Comparison of ENCODE assay signal across 8 cellular contexts in genomic region chr22:39471421-39472141, GRCh38. TPM values are rescaled to one million over a fixed set of nuclear protein-coding genes. Genes with fewer than 3 reads are reported as not detected.
DNase-seq lines count a peak whose midpoint lies in the region; ATAC-seq and TF ChIP-seq lines count a peak whose summit lies in the region.

No MANE protein-coding gene starts in this region.

- H3K36me3 ChIP-seq in SK-N-MC (ENCODE audit: insufficient read depth, low read length) = no peaks in the 10 kb centered on the region
- H3K36me3 ChIP-seq in skeletal muscle satellite cell (ENCODE audit: insufficient read depth, low read length) = no peaks in the 10 kb centered on the region

- H3K27ac ChIP-seq in H9 (ENCODE audit: insufficient read length, low read depth, low read length) (no peak overlapping the region), SK-N-MC (0 out of 2 replicates have a peak overlapping the region, but pooled peaks have one; percentile 45)

- no peak overlapping the region for H2BK12ac ChIP-seq in H9 (ENCODE audit: insufficient read length, low read depth, low read length)

- H3K4me3 Mint-ChIP-seq in H9 = peak overlapping the region in 1 of 2 experiments; percentile 62; a peak in 2 of 5 replicates

- no peaks in the 10 kb centered on the region for H3K79me2 ChIP-seq in H9 (ENCODE audit: insufficient read depth, low read length)

- peaks cover 2% of the 10 kb centered on the region for H4K20me1 ChIP-seq in H9 (ENCODE audit: control insufficient read depth, insufficient read depth, insufficient read length)

- H3K4ac ChIP-seq in H9 (ENCODE audit: low read depth, low read length) = no peak overlapping the region

- H2BK20ac ChIP-seq in H9 (ENCODE audit: low read depth, low read length, poor library complexity, severe bottlenecking) = no peak overlapping the region

- H3K18ac ChIP-seq in H9 (ENCODE audit: insufficient read length, low read depth, low read length) = no peak overlapping the region

- H3K9ac ChIP-seq in H9 (ENCODE audit: extremely low read depth, insufficient read length, low read length) (no peak overlapping the region), SK-N-MC (ENCODE audit: insufficient read length) (no peak overlapping the region), skeletal muscle satellite cell (ENCODE audit: low read depth, low read length) (no peak overlapping the region)

- no peak overlapping the region for H2BK120ac ChIP-seq in H9 (ENCODE audit: low read depth, low read length, poor library complexity, severe bottlenecking)

- no peaks in the 10 kb centered on the region for H3K23me2 ChIP-seq in H9 (ENCODE audit: insufficient read length, low read depth, low read length, poor library complexity, severe bottlenecking)

- H4K8ac ChIP-seq in H9 (replicated peaks; ENCODE audit: insufficient read length, low read depth, low read length) = no peak overlapping the region

- H4K91ac ChIP-seq in H9 (ENCODE audit: insufficient read length, low read depth, low read length) = no peak overlapping the region

- no CpG with 5 or more reads among the region's 13 CpGs for WGBS in H9 (ENCODE audit: extremely low coverage, insufficient read length, low lambda C conversion rate)

- no peak overlapping the region for H3K23ac ChIP-seq in H9 (ENCODE audit: insufficient read length, low read depth, low read length)

- no peak overlapping the region for H3K56ac ChIP-seq in H9 (ENCODE audit: insufficient read length, low read depth, low read length)

- H2AK5ac ChIP-seq in H9 (ENCODE audit: insufficient read length, low read length) = no peak overlapping the region

- peak overlapping the region in 2 of 3 experiments; percentile 23 to 83; a peak in 2 of 7 replicates for H3K27ac Mint-ChIP-seq in H9

- H4K5ac ChIP-seq in H9 (ENCODE audit: insufficient read length, low read depth, low read length) = no peak overlapping the region

- DNase-seq in H9 (no peak), SK-N-MC (ENCODE audit: low read depth, low spot score) (no peak), fibroblast of pulmonary artery (ENCODE audit: low read depth) (peak; percentile 77), NCI-H2081 (lab: John Stamatoyannopoulos, UW) (no peak), NCI-H69 (lab: John Stamatoyannopoulos, UW) (no peak)

- H3K9me3 ChIP-seq in H9 (ENCODE audit: control insufficient read depth, low read depth, low read length) = no peaks in the 10 kb centered on the region
- H3K9me3 ChIP-seq in SK-N-MC (ENCODE audit: low read depth, low read length) = no peaks in the 10 kb centered on the region
- H3K9me3 ChIP-seq in skeletal muscle satellite cell (replicated peaks; ENCODE audit: low read length) = no peaks in the 10 kb centered on the region

- H3K9me3 Mint-ChIP-seq in H9 = no peaks in the 10 kb centered on the region

- no peak overlapping the region for H3K4me2 ChIP-seq in H9 (ENCODE audit: insufficient read depth, insufficient read length, low read length)
- peak overlapping the region; percentile 50 for H3K4me2 ChIP-seq in skeletal muscle satellite cell (ENCODE audit: low read length)

- H3K27me3 ChIP-seq in H9 (ENCODE audit: insufficient read depth, low read length) (no peaks in the 10 kb centered on the region), skeletal muscle satellite cell (ENCODE audit: control insufficient read depth, insufficient read depth, low read length) (peaks cover 60% of the 10 kb centered on the region)

- no peak overlapping the region; the same call in 1 of the 2 replicates for H3K14ac ChIP-seq in H9 (ENCODE audit: insufficient read depth, low read length)

- H3K4me1 Mint-ChIP-seq in H9 = peaks cover 49 to 69% of the 10 kb centered on the region in 2 experiments

- no peak overlapping the region for H2BK5ac ChIP-seq in H9 (ENCODE audit: insufficient read length, low read length)

- no peak overlapping the region for H2BK15ac ChIP-seq in H9 (ENCODE audit: low read depth, low read length)

- no peaks in the 10 kb centered on the region for H3K79me1 ChIP-seq in H9 (ENCODE audit: insufficient read depth, low read depth, low read length, poor library complexity, severe bottlenecking)

- peak overlapping the region; percentile 25; the same call in 1 of the 2 replicates for H3K4me3 ChIP-seq in GM08714 (ENCODE audit: low read length)
- peak overlapping the region; percentile 21 for H3K4me3 ChIP-seq in SK-N-MC
- no peak overlapping the region for H3K4me3 ChIP-seq in fibroblast of pulmonary artery (replicated peaks; ENCODE audit: low read depth, low read length)
- H3K4me3 ChIP-seq in skeletal muscle satellite cell (ENCODE audit: low read length) = no peak overlapping the region

- H3K27me3 Mint-ChIP-seq in H9 (ENCODE audit: low read depth) = peaks cover 11% of the 10 kb centered on the region

- H3K36me3 Mint-ChIP-seq in H9 (ENCODE audit: insufficient read depth in 1 of 3, low read depth in 3 of 3) = no peaks in the 10 kb centered on the region

- no peak overlapping the region for H3T11ph ChIP-seq in H9 (ENCODE audit: low read length)

- peaks cover 3% of the 10 kb centered on the region; the same call in 1 of the 2 replicates for H3K4me1 ChIP-seq in H9 (ENCODE audit: insufficient read depth, low read length)
- H3K4me1 ChIP-seq in skeletal muscle satellite cell (ENCODE audit: control insufficient read depth, insufficient read depth, low read length) = peaks cover 7% of the 10 kb centered on the region

- TF ChIP-seq CTCF in H9 (conservative IDR thresholded peaks at IDR 0.05) (no peak), fibroblast of pulmonary artery (IDR thresholded peaks at IDR 0.05; ENCODE audit: low read length, missing control alignments) (no peak)

- no peak for ATAC-seq in HG03039 (IDR thresholded peaks at IDR 0.05; ENCODE audit: unreplicated experiment)

- no peak overlapping the region for H2AFZ ChIP-seq in H9 (ENCODE audit: low read length)

RNA-seq across cellular contexts. Expression of gene MGAT3, which starts 14.8 kb away (rescaled TPM):
- 4.7 and 5.0 TPM in 2 replicates for total RNA-seq in H9 (2021)
- total RNA-seq in skeletal muscle satellite cell (2012; rRNA removed) = under 0.01 TPM in 1 of 2 replicates, not detected in the other

RNA-seq across cellular contexts. Expression of gene MIEF1, which starts 30.5 kb away (rescaled TPM):
- total RNA-seq in H9 (2021) = 32.6 and 34.7 TPM in 2 replicates
- 33.6 and 33.7 TPM in 2 replicates for total RNA-seq in skeletal muscle satellite cell (2012; rRNA removed)

RNA-seq across cellular contexts. Expression of gene ATF4, which starts 48.8 kb away (rescaled TPM):
- total RNA-seq in H9 (2021) = 455 TPM in 2 replicates
- total RNA-seq in skeletal muscle satellite cell (2012; rRNA removed) = 164 and 266 TPM in 2 replicates

Comparison
In these comparisons a context has a peak if more than half of its experiments do, and no peak if none do; other contexts are left out.
1. H3K4me3 ChIP-seq: peak in GM08714 (single experiment) and SK-N-MC (single experiment); none in fibroblast of pulmonary artery (single experiment) and skeletal muscle satellite cell (single experiment).